2 cellular contexts compared by ENCODE assay signal in the genomic region with DNA sequence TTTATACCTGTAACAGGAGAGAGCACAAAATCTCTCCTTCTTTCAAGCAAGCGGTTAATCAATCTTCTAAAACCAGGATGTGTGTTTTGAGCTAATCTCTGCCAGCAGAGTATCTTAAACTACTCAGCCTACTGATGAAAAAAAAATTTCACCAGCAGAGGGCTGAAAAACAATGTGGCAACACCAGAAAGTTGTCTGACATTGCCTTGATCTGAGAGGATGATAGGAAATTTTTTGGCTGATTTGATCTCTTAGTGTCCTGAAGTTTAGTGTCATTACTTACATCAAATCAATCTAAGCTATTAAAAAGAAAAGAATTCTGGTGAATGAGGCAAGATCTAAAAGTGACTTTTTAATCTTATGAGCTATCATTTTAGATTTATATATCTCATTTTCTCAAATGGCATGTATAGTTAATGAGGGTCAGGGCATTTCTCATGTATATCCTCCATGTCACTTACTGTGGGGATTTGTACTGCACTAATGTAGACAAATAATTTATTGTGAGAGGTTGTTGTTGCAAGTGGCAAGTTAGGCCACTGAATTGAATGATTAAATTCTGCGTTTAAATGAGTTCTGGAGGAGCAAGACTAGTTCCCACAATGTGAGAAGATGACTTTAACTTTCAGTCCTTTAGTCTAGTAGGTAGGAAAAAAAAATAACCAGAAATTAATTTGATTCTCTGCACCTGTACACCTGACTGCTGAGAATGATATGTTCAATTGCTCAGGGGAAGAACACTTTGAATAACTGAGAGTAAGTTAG.
TF ChIP-seq lines count a peak whose summit lies in the region.

No MANE protein-coding gene starts in this region.

TF ChIP-seq in liver, 16 proteins besides CTCF, POLR2A, EP300 and RAD21 (continued from another document):
- TF ChIP-seq HNF4G (IDR thresholded peaks at IDR 0.05) = no peak
- TF ChIP-seq GABPA (IDR thresholded peaks at IDR 0.05 in 1 of 2, conservative IDR thresholded peaks at IDR 0.05 in 1 of 2) = no peak
- no peak for TF ChIP-seq ZBTB33 (IDR thresholded peaks at IDR 0.05)
- no peak for TF ChIP-seq NR2F2 (IDR thresholded peaks at IDR 0.05)
- TF ChIP-seq JUND (IDR thresholded peaks at IDR 0.05) = no peak
- TF ChIP-seq TAF1 (conservative IDR thresholded peaks at IDR 0.05) = no peak
- TF ChIP-seq, protein P1, sequence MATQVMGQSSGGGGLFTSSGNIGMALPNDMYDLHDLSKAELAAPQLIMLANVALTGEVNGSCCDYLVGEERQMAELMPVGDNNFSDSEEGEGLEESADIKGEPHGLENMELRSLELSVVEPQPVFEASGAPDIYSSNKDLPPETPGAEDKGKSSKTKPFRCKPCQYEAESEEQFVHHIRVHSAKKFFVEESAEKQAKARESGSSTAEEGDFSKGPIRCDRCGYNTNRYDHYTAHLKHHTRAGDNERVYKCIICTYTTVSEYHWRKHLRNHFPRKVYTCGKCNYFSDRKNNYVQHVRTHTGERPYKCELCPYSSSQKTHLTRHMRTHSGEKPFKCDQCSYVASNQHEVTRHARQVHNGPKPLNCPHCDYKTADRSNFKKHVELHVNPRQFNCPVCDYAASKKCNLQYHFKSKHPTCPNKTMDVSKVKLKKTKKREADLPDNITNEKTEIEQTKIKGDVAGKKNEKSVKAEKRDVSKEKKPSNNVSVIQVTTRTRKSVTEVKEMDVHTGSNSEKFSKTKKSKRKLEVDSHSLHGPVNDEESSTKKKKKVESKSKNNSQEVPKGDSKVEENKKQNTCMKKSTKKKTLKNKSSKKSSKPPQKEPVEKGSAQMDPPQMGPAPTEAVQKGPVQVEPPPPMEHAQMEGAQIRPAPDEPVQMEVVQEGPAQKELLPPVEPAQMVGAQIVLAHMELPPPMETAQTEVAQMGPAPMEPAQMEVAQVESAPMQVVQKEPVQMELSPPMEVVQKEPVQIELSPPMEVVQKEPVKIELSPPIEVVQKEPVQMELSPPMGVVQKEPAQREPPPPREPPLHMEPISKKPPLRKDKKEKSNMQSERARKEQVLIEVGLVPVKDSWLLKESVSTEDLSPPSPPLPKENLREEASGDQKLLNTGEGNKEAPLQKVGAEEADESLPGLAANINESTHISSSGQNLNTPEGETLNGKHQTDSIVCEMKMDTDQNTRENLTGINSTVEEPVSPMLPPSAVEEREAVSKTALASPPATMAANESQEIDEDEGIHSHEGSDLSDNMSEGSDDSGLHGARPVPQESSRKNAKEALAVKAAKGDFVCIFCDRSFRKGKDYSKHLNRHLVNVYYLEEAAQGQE (IDR thresholded peaks at IDR 0.05) = no peak
- TF ChIP-seq YY1 (IDR thresholded peaks at IDR 0.05) = no peak
- TF ChIP-seq EGR1 (IDR thresholded peaks at IDR 0.05; ENCODE audit: low read depth in 2 of 2) = no peak
- no peak for TF ChIP-seq SP1 (IDR thresholded peaks at IDR 0.05)
- no peak for TF ChIP-seq MAX (IDR thresholded peaks at IDR 0.05)
- TF ChIP-seq FOXA1 (IDR thresholded peaks at IDR 0.05) = no peak

TF ChIP-seq in HepG2, 621 proteins besides CTCF, POLR2A, EP300 and RAD21 (continued from another document):
- TF ChIP-seq ATF1 (CRISPR knock-in tag; IDR thresholded peaks at IDR 0.05) = no peak
- no peak for TF ChIP-seq ZNF609 (CRISPR knock-in tag; IDR thresholded peaks at IDR 0.05; ENCODE audit: borderline replicate concordance)
- no peak for TF ChIP-seq ZEB1 (IDR thresholded peaks at IDR 0.05; ENCODE audit: insufficient replicate concordance, low read depth)
- no peak for TF ChIP-seq PHF5A (CRISPR knock-in tag; IDR thresholded peaks at IDR 0.05; ENCODE audit: low read depth, unreplicated experiment)
- no peak for TF ChIP-seq ZNF276 (CRISPR knock-in tag; IDR thresholded peaks at IDR 0.05; ENCODE audit: low read depth)
- no peak for TF ChIP-seq GABPA (IDR thresholded peaks at IDR 0.05; ENCODE audit: low read depth, low read length)
- TF ChIP-seq GABPA (CRISPR knock-in tag; IDR thresholded peaks at IDR 0.05; ENCODE audit: low read depth) = no peak
- no peak for TF ChIP-seq ZNF891 (CRISPR knock-in tag; IDR thresholded peaks at IDR 0.05)
- TF ChIP-seq YY1 (IDR thresholded peaks at IDR 0.05; ENCODE audit: insufficient read depth, insufficient replicate concordance, low read depth, low read length) = no peak
- no peak for TF ChIP-seq DNMT1 (CRISPR knock-in tag; IDR thresholded peaks at IDR 0.05)
- TF ChIP-seq ZNF432 (CRISPR knock-in tag; IDR thresholded peaks at IDR 0.05; ENCODE audit: borderline replicate concordance) = no peak
- no peak for TF ChIP-seq SMAD9 (CRISPR knock-in tag; IDR thresholded peaks at IDR 0.05)
- no peak for TF ChIP-seq THAP11 (CRISPR knock-in tag; IDR thresholded peaks at IDR 0.05)
